ENCODE assay signal across 8 cellular contexts in the genomic region with DNA sequence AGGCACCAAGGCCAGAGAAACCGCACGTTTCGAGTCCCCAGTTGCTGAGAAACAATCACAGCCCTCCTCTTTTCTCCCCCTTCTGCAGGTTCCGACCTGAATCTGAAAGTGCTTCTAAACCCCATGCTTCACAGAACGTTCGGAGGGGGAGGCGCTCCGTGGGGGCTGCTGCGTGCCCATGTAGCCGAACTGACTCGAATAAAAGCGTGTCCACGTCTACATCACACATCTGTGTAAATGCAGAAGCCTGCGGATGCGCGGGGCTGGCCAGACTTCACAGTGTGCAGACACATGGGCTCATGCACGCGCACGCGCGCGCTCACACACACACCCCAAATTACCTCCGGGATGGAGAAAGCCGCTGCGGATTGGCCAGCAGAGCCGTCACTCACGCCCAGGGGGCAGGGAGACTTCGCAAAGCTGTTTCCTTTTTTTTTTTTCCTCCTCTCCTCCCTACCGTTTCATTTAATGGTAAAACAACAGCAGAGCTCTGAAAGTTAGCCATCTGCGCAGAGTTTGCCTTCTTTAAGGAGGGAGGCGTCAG. TPM values are rescaled to one million over a fixed set of nuclear protein-coding genes. Genes with fewer than 3 reads are reported as not detected.
DNase-seq lines count a peak whose midpoint lies in the region; ATAC-seq, FAIRE-seq and TF ChIP-seq lines count a peak whose summit lies in the region.

No MANE protein-coding gene starts in this region.

- POLR2A ChIA-PET in AG04449 (lab: Yijun Ruan, JAX): interaction anchor here (1.0 to 1.1 kb wide), 2 partner anchors 10 to 35 kb away, joined by 3 to 4 read pairs; no protein-coding TSS in a partner anchor

- peak overlapping the region; percentile 78 for H3K4me3 ChIP-seq in AG04449 (ENCODE audit: low read depth, low read length)
- peak overlapping the region; percentile 83 for H3K4me3 ChIP-seq in WI38 (ENCODE audit: low read depth, low read length)
- peak overlapping the region; percentile 89 for H3K4me3 ChIP-seq in bronchial epithelial cell (ENCODE audit: low read depth, low read length)
- H3K4me3 ChIP-seq in iPS-20b (ENCODE audit: low read length): peak overlapping the region; percentile 95
- peak overlapping the region; percentile 72 for H3K4me3 ChIP-seq in skeletal muscle satellite cell (ENCODE audit: low read length)

- peak; percentile 86 for ATAC-seq in GM18873 (IDR thresholded peaks at IDR 0.05; ENCODE audit: low FRiP score, unreplicated experiment)
- peak; percentile 61 for ATAC-seq in HG03108 (IDR thresholded peaks at IDR 0.05; ENCODE audit: unreplicated experiment)

- H3K27me3 ChIP-seq in bronchial epithelial cell (ENCODE audit: control insufficient read depth, insufficient read depth, low read length) (no peaks in the 10 kb centered on the region), iPS-20b (ENCODE audit: insufficient read depth, low read length) (peaks cover 72% of the 10 kb centered on the region), skeletal muscle satellite cell (ENCODE audit: control insufficient read depth, insufficient read depth, low read length) (no peaks in the 10 kb centered on the region)

- H3K36me3 ChIP-seq in bronchial epithelial cell (ENCODE audit: control insufficient read depth, insufficient read depth, low read length) (no peaks in the 10 kb centered on the region), iPS-20b (ENCODE audit: insufficient read depth, low read depth, low read length) (no peaks in the 10 kb centered on the region), skeletal muscle satellite cell (ENCODE audit: insufficient read depth, low read length) (no peaks in the 10 kb centered on the region)

- DNase-seq in AG04449 (ENCODE audit: low read depth, low spot score) (peak; percentile 93), NCI-H2196 treated with DMSO at 0.1 percent for 48 hours (lab: John Stamatoyannopoulos, UW; ENCODE audit: unreplicated experiment) (peak; percentile 81), bronchial epithelial cell (ENCODE audit: low read depth) (peak; percentile 95)

- peak overlapping the region; percentile 98 for H3K4me2 ChIP-seq in skeletal muscle satellite cell (ENCODE audit: low read length)

- peaks cover 3% of the 10 kb centered on the region for H3K4me1 ChIP-seq in iPS-20b (ENCODE audit: insufficient read depth, low read length)
- H3K4me1 ChIP-seq in skeletal muscle satellite cell (ENCODE audit: control insufficient read depth, insufficient read depth, low read length): peaks cover 35% of the 10 kb centered on the region

- H3K27ac ChIP-seq in iPS-20b (ENCODE audit: low read length): no peak overlapping the region

- H3K9ac ChIP-seq in iPS-20b (ENCODE audit: low read depth, low read length) (peak overlapping the region; percentile 70; the same call in 1 of the 2 replicates), skeletal muscle satellite cell (ENCODE audit: low read depth, low read length) (peak overlapping the region; percentile 75)

- H3K9me3 ChIP-seq in iPS-20b (ENCODE audit: insufficient read depth, low read depth, low read length) (no peaks in the 10 kb centered on the region), skeletal muscle satellite cell (replicated peaks; ENCODE audit: low read length) (no peaks in the 10 kb centered on the region)

- FAIRE-seq in bronchial epithelial cell (lab: Jason Lieb, UNC): no peak

- CTCF ChIA-PET in AG04449 (lab: Yijun Ruan, JAX): interaction anchor here (1.1 kb wide), 1 partner anchor 9 kb away, joined by 3 read pairs; no protein-coding TSS in a partner anchor

- no peak for TF ChIP-seq CTCF in AG04449 (IDR thresholded peaks at IDR 0.05; ENCODE audit: insufficient read depth, low read length, missing control alignments)
- TF ChIP-seq CTCF in WI38 (IDR thresholded peaks at IDR 0.05; ENCODE audit: low read depth, low read length): no peak
- no peak for TF ChIP-seq CTCF in bronchial epithelial cell (IDR thresholded peaks at IDR 0.05; ENCODE audit: insufficient read depth, low read length, severe bottlenecking)

RNA-seq across cellular contexts. Expression of a gene that starts 2.3 kb away (rescaled TPM):
- 16.6 and 20.9 TPM in 2 replicates for total RNA-seq in bronchial epithelial cell
- total RNA-seq in skeletal muscle satellite cell (2012; rRNA removed): 19.5 and 21.2 TPM in 2 replicates
